ENCODE assay signal across 2 cellular contexts in genomic region chr12:46671102-46671501, GRCh38.
TF ChIP-seq lines count a peak whose summit lies in the region.

No MANE protein-coding gene starts in this region.

TF ChIP-seq in liver, 16 proteins besides CTCF, POLR2A, EP300 and RAD21:
- peak in 1 of 2 donors; percentile 12 for TF ChIP-seq RXRA (IDR thresholded peaks at IDR 0.05)
- TF ChIP-seq JUND (IDR thresholded peaks at IDR 0.05), result no peak
- TF ChIP-seq NR2F2 (IDR thresholded peaks at IDR 0.05), result peak; percentile 35
TF ChIP-seq in liver: peak in this region for 2.

TF ChIP-seq in IMR-90, 13 proteins besides CTCF, POLR2A, EP300 and RAD21:
- TF ChIP-seq CEBPB (IDR thresholded peaks at IDR 0.05; ENCODE audit: low read depth, low read length), result no peak
- TF ChIP-seq MAFK (IDR thresholded peaks at IDR 0.05; ENCODE audit: low read depth, low read length), result no peak
- no peak for TF ChIP-seq FOS (IDR thresholded peaks at IDR 0.05; ENCODE audit: low read depth, low read length)
- no peak for TF ChIP-seq BHLHE40 (IDR thresholded peaks at IDR 0.05; ENCODE audit: low read depth, low read length)
- no peak for TF ChIP-seq MAZ (IDR thresholded peaks at IDR 0.05; ENCODE audit: borderline replicate concordance, low read depth, low read length)
- TF ChIP-seq SMC3 (IDR thresholded peaks at IDR 0.05; ENCODE audit: low read depth, low read length), result no peak
- no peak for TF ChIP-seq MXI1 (IDR thresholded peaks at IDR 0.05; ENCODE audit: borderline replicate concordance, low read depth, low read length)
- no peak for TF ChIP-seq CHD1 (IDR thresholded peaks at IDR 0.05; ENCODE audit: low read depth, low read length)
- TF ChIP-seq RFX5 (IDR thresholded peaks at IDR 0.05; ENCODE audit: low read depth, low read length), result no peak
- TF ChIP-seq RCOR1 (IDR thresholded peaks at IDR 0.05; ENCODE audit: insufficient replicate concordance, low read length), result no peak
- TF ChIP-seq USF2 (IDR thresholded peaks at IDR 0.05; ENCODE audit: low read depth, low read length), result no peak
- no peak for TF ChIP-seq NFE2L2 (IDR thresholded peaks at IDR 0.05; ENCODE audit: low read depth, low read length)
- TF ChIP-seq ELK1 (IDR thresholded peaks at IDR 0.05; ENCODE audit: borderline replicate concordance, low read depth, low read length), result no peak
